8 cellular contexts compared by ENCODE assay signal in the genomic region with DNA sequence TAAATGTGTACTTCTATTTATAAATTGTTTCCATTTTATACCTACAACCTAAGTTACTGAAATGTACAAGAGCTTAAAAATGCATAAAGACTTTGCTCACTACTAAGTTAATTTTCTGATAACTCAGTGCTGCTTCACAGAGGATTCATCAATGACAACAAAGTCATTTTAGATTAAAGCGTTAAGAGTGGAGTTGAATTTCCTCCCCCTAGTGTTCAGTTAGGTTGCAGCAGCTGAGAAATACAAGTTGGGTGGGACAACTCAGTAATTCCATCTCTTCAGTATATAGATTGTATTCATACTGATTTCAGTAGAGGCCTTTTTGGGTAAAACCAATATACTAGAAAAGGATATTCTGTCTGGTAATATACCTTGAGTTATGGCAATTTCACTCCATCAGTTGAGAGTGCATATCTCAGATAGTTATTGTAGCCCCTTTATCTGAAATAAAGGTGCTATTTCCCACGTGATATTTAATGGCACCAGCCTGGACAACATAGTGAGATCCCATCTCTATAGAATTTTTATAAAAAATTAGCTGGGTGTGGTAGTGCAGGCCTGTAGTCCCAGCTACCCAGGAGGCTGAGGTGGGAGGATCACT. TPM values are rescaled to one million over a fixed set of nuclear protein-coding genes. Genes with fewer than 3 reads are reported as not detected.
A peak's percentile ranks its signal among the peaks of the same experiment; 100 is the strongest.
DNase-seq lines count a peak whose midpoint lies in the region; ATAC-seq and TF ChIP-seq lines count a peak whose summit lies in the region.

No MANE protein-coding gene starts in this region.

- WGBS in body of pancreas, 2 donors, result 28 to 41% methylated on average over 2 of the region's 2 CpGs

- H3K27me3 ChIP-seq in body of pancreas (no peaks in the 10 kb centered on the region), left lung (no peaks in the 10 kb centered on the region)
- H3K27me3 ChIP-seq in effector memory CD4-positive, alpha-beta T cell (replicated peaks; ENCODE audit: control insufficient read depth, insufficient read depth, low read length, poor library complexity, severe bottlenecking), result no peaks in the 10 kb centered on the region

- TF ChIP-seq CTCF in body of pancreas (IDR thresholded peaks at IDR 0.05) (peak; percentile 41 to 78 (median 58)), left lung (IDR thresholded peaks at IDR 0.05) (peak; percentile 56 to 57)

- DNase-seq in D341Med (ENCODE audit: low spot score) (peak; percentile 57), NCI-H2227 (lab: John Stamatoyannopoulos, UW; ENCODE audit: unreplicated experiment) (peak; percentile 47), body of pancreas (no peak), left lung (no peak)
- DNase-seq in effector memory CD4-positive, alpha-beta T cell, result no peak

- intact Hi-C loops in body of pancreas (cut with DNase I), result no loop called here
- intact Hi-C loops in left lung (cut with DNase I), result no loop called here

- H3K36me3 ChIP-seq in body of pancreas (replicated peaks in 1 of 2; ENCODE audit: insufficient read depth in 1 of 2, low read depth in 2 of 2) (no peaks in the 10 kb centered on the region), left lung (peaks cover 0 to 3% of the 10 kb centered on the region in 2 donors)
- H3K36me3 ChIP-seq in effector memory CD4-positive, alpha-beta T cell (ENCODE audit: control insufficient read depth, insufficient read depth, low read length), result no peaks in the 10 kb centered on the region

- H3K4me3 ChIP-seq in body of pancreas (no peak overlapping the region), left lung (no peak overlapping the region)
- no peak overlapping the region for H3K4me3 ChIP-seq in effector memory CD4-positive, alpha-beta T cell (ENCODE audit: insufficient read depth, low read depth, low read length, poor library complexity, severe bottlenecking)

- no peak for TF ChIP-seq POLR2A in body of pancreas (IDR thresholded peaks at IDR 0.05)

- no peaks in the 10 kb centered on the region for H3K4me1 ChIP-seq in body of pancreas
- H3K4me1 ChIP-seq in left lung, result no peaks in the 10 kb centered on the region
- H3K4me1 ChIP-seq in effector memory CD4-positive, alpha-beta T cell (ENCODE audit: control insufficient read depth, insufficient read depth, low read length, poor library complexity, severe bottlenecking), result no peaks in the 10 kb centered on the region

- H3K27ac ChIP-seq in body of pancreas (no peak overlapping the region), left lung (no peak overlapping the region)
- no peak overlapping the region for H3K27ac ChIP-seq in effector memory CD4-positive, alpha-beta T cell (ENCODE audit: insufficient read depth, low read length, poor library complexity, severe bottlenecking)

- H3K9me3 ChIP-seq in body of pancreas (no peaks in the 10 kb centered on the region), left lung (no peaks in the 10 kb centered on the region)
- H3K9me3 ChIP-seq in effector memory CD4-positive, alpha-beta T cell (ENCODE audit: control insufficient read depth, low read length), result no peaks in the 10 kb centered on the region

- peak; percentile 64 for ATAC-seq in GM18870 (IDR thresholded peaks at IDR 0.05; ENCODE audit: unreplicated experiment)
- ATAC-seq in body of pancreas, result peak; percentile 42
- ATAC-seq in left lung, result peak; percentile 47
- no peak for ATAC-seq in GM21528 (IDR thresholded peaks at IDR 0.05; ENCODE audit: low FRiP score, unreplicated experiment)
- ATAC-seq in GM18519 (IDR thresholded peaks at IDR 0.05; ENCODE audit: low FRiP score, unreplicated experiment), result no peak

RNA-seq across cellular contexts. Expression of a gene that starts 6.9 kb away (rescaled TPM):
- total RNA-seq in body of pancreas (100 to 1,000 TPM; 156 to 462 TPM), left lung (100 to 1,000 TPM; 684 to 736 TPM)

RNA-seq across cellular contexts. Expression of a gene that starts 17.0 kb away (rescaled TPM):
- total RNA-seq in body of pancreas, result 1 to 10 TPM; 1.6 to 4.4 TPM
- 10 to 100 TPM in 1 of 2 donors, 1 to 10 TPM in 1; 9.7 to 10.3 TPM for total RNA-seq in left lung

Comparison
In these comparisons a context has a peak if more than half of its experiments do, and no peak if none do; other contexts are left out.
1. DNase-seq: peak in D341Med (single experiment) and NCI-H2227 (single experiment); none in body of pancreas (0 of 4), left lung (0 of 2) and effector memory CD4-positive, alpha-beta T cell (0 of 3).
2. ATAC-seq: peak in GM18870 (single experiment), body of pancreas (single experiment) and left lung (single experiment); none in GM21528 (single experiment) and GM18519 (single experiment).